9 cellular contexts compared by ENCODE assay signal in the genomic region with DNA sequence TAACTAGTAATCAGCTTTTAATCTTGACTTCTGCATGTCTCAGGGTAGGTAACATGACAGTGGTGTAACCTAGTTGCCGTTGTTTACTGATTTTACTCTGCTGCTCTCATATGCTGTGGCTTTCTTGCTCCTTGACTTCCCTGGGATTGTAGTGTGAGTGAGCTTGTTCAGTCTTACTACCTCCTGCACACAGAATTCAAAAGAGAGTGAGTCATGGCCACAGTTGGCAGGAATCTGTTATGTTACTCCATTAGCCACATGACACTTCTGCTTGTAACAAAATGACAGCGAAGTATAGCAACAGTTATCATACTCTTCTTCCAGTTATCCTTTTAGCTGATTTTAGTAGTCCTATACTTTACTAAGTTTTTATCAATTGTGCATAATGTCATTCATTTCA. TPM values are rescaled to one million over a fixed set of nuclear protein-coding genes. Genes with fewer than 3 reads are reported as not detected.
DNase-seq lines count a peak whose midpoint lies in the region; ATAC-seq, FAIRE-seq and TF ChIP-seq lines count a peak whose summit lies in the region.
"Had no signal": no experiment of that assay in that cellular context is flagged by ENCODE, and none has a peak within 500 bp of the region (broad histone marks: within the 10 kb centered on the region; RNA-seq: fewer than 3 reads in every experiment).

No MANE protein-coding gene starts in this region.

- no peak for TF ChIP-seq CTCF in endothelial cell of umbilical vein (IDR thresholded peaks at IDR 0.05; ENCODE audit: extremely low read depth in 1 of 2, insufficient read depth in 1 of 2, low read depth in 1 of 2, low read length in 2 of 2)

- peak overlapping the region; percentile 39 for H3K4me2 ChIP-seq in endothelial cell of umbilical vein (ENCODE audit: insufficient read depth, low read length)

- POLR2A ChIA-PET in endothelial cell of umbilical vein (lab: Charles Lee) = no interaction called here
- POLR2A ChIA-PET in naive thymus-derived CD4-positive, alpha-beta T cell (lab: Charles Lee) = interaction anchor here (0.6 to 1.2 kb wide), 4 partner anchors 11 to 43 kb away, joined by 3 to 4 read pairs (median 3); no protein-coding TSS in a partner anchor

- peak overlapping the region in 5 of 9 donors; percentile 13 to 82 (median 55) for H3K27ac Mint-ChIP-seq in naive thymus-derived CD4-positive, alpha-beta T cell

- no TSS peak for BruUV-seq in endothelial cell of umbilical vein (replicated peaks; lab: Mats Ljungman, UMichigan)

- CTCF ChIA-PET in endothelial cell of umbilical vein (lab: Charles Lee) = interaction anchor here (0.5 to 2.6 kb wide), 7 partner anchors 11 to 231 kb away, joined by 3 to 10 read pairs (median 6); no protein-coding TSS in a partner anchor
- CTCF ChIA-PET in naive thymus-derived CD4-positive, alpha-beta T cell (lab: Charles Lee) = no interaction called here

- H3K4me3 Mint-ChIP-seq in naive thymus-derived CD4-positive, alpha-beta T cell = peak overlapping the region in 6 of 10 donors; percentile 10 to 54 (median 34)

- H4K20me1 ChIP-seq in endothelial cell of umbilical vein (replicated peaks; ENCODE audit: control insufficient read depth, extremely low read depth, insufficient read depth, low read length) = peaks cover 40% of the 10 kb centered on the region

- H3K9me3 Mint-ChIP-seq in naive thymus-derived CD4-positive, alpha-beta T cell = peaks cover 0 to 1% (median 0%) of the 10 kb centered on the region in 11 donors

- no peak overlapping the region for H3K9ac ChIP-seq in endothelial cell of umbilical vein (replicated peaks; ENCODE audit: extremely low read depth, insufficient read depth, low read length)

- TF ChIP-seq POLR2A in endothelial cell of umbilical vein (IDR thresholded peaks at IDR 0.05; ENCODE audit: low read depth, low read length) = no peak

- peak; percentile 94 for FAIRE-seq in endothelial cell of umbilical vein (lab: Jason Lieb, UNC)

- no peaks in the 10 kb centered on the region for H3K27me3 ChIP-seq in endothelial cell of umbilical vein (ENCODE audit: control insufficient read depth in 2 of 2, insufficient read depth in 2 of 2, low read length in 2 of 2)
- H3K27me3 ChIP-seq in naive thymus-derived CD4-positive, alpha-beta T cell (ENCODE audit: control insufficient read depth in 2 of 2, insufficient read depth in 2 of 2, low read length in 2 of 2) = no peaks in the 10 kb centered on the region

- H3K36me3 ChIP-seq in endothelial cell of umbilical vein (ENCODE audit: control insufficient read depth in 2 of 2, extremely low read depth in 1 of 2, insufficient read depth in 2 of 2, low read length in 2 of 2) = no peaks in the 10 kb centered on the region
- H3K36me3 ChIP-seq in naive thymus-derived CD4-positive, alpha-beta T cell (ENCODE audit: control insufficient read depth in 2 of 3, insufficient read depth in 3 of 3, low read length in 3 of 3) = no peaks in the 10 kb centered on the region

- peaks cover 98% of the 10 kb centered on the region for H3K79me2 ChIP-seq in endothelial cell of umbilical vein (ENCODE audit: control insufficient read depth, insufficient read depth, low read length)

- H3K27me3 Mint-ChIP-seq in naive thymus-derived CD4-positive, alpha-beta T cell = no peaks in the 10 kb centered on the region

- dilution Hi-C loops in endothelial cell of umbilical vein (cut with MboI; ENCODE audit: extremely low pct_ligation_motif_present, low sequenced_read_pairs) = no loop called here

- ATAC-seq in naive thymus-derived CD4-positive, alpha-beta T cell = peak; percentile 59
- ATAC-seq in GM18870 (IDR thresholded peaks at IDR 0.05; ENCODE audit: unreplicated experiment) (no peak), GM21447 (IDR thresholded peaks at IDR 0.05; ENCODE audit: unreplicated experiment) (no peak)

- H3K4me1 Mint-ChIP-seq in naive thymus-derived CD4-positive, alpha-beta T cell = peaks cover 64 to 97% (median 88%) of the 10 kb centered on the region in 7 donors

- no peaks in the 10 kb centered on the region for H3K9me1 ChIP-seq in endothelial cell of umbilical vein (replicated peaks; ENCODE audit: control insufficient read depth, extremely low read depth, insufficient read depth, low read length)

- H3K4me3 ChIP-seq in endothelial cell of umbilical vein (replicated peaks in 1 of 3; ENCODE audit: insufficient read depth in 1 of 3, low read depth in 1 of 3, low read length in 3 of 3) = no peak overlapping the region
- H3K4me3 ChIP-seq in naive thymus-derived CD4-positive, alpha-beta T cell (ENCODE audit: low read length) = no peak overlapping the region

- intact Hi-C loops in endothelial cell of umbilical vein (cut with micrococcal nuclease) = loop anchor here (1.0 kb wide), 1 partner anchor 11 kb away; no protein-coding TSS in a partner anchor
- intact Hi-C loops in naive thymus-derived CD4-positive, alpha-beta T cell (cut with micrococcal nuclease) = no loop called here

- H3K9me3 ChIP-seq in endothelial cell of umbilical vein (replicated peaks; ENCODE audit: control insufficient read depth, insufficient read depth, low read length) = no peaks in the 10 kb centered on the region
- H3K9me3 ChIP-seq in naive thymus-derived CD4-positive, alpha-beta T cell (ENCODE audit: control insufficient read depth in 2 of 3, low read length in 3 of 3) = no peaks in the 10 kb centered on the region

- no peak overlapping the region for H2AFZ ChIP-seq in endothelial cell of umbilical vein (ENCODE audit: low read depth, low read length)

- peaks cover 5 to 25% (median 9%) of the 10 kb centered on the region in 5 donors for H3K36me3 Mint-ChIP-seq in naive thymus-derived CD4-positive, alpha-beta T cell

- H3K4me1 ChIP-seq in endothelial cell of umbilical vein (ENCODE audit: control insufficient read depth, extremely low read depth, insufficient read depth, low read length) = peaks cover 36% of the 10 kb centered on the region
- H3K4me1 ChIP-seq in naive thymus-derived CD4-positive, alpha-beta T cell (ENCODE audit: control insufficient read depth in 2 of 2, insufficient read depth in 2 of 2, low read length in 2 of 2) = peaks cover 12 to 51% of the 10 kb centered on the region in 2 donors

- H3K27ac ChIP-seq in endothelial cell of umbilical vein (ENCODE audit: insufficient read depth, low read depth, low read length) = peak overlapping the region; percentile 47
- H3K27ac ChIP-seq in naive thymus-derived CD4-positive, alpha-beta T cell (ENCODE audit: low read depth, low read length) = no peak overlapping the region

- DNase-seq in COLO829 (ENCODE audit: low spot score) (peak; percentile 82), NCI-H2196 (lab: John Stamatoyannopoulos, UW; ENCODE audit: unreplicated experiment) (peak; percentile 37), endothelial cell of umbilical vein (ENCODE audit: low read depth, low spot score) (peak; percentile 90), COR-L47 (lab: John Stamatoyannopoulos, UW) (no peak), 8988T (no peak)
- no peak for DNase-seq in naive thymus-derived CD4-positive, alpha-beta T cell
- DNase-seq: cerebellar nuclear complex had no signal

TF ChIP-seq in endothelial cell of umbilical vein, 7 proteins besides CTCF, POLR2A, EP300 and RAD21:
- TF ChIP-seq FOS (IDR thresholded peaks at IDR 0.05; ENCODE audit: borderline replicate concordance, insufficient read depth, low read length) (peak; percentile 90), JUN (IDR thresholded peaks at IDR 0.05; ENCODE audit: borderline replicate concordance, insufficient read depth, insufficient read length, low read depth) (peak; percentile 84), GATA2 (IDR thresholded peaks at IDR 0.05; ENCODE audit: insufficient read depth, insufficient read length, low read depth, low read length) (no peak)

RNA-seq across cellular contexts. Expression of a gene that starts 18.8 kb away (rescaled TPM):
- total RNA-seq in endothelial cell of umbilical vein = 62.7 and 74.5 TPM in 2 replicates
- polyA plus RNA-seq in endothelial cell of umbilical vein = 39.3 and 51.5 TPM in 2 replicates
- 28.3 TPM in 2 replicates for polyA plus RNA-seq in endothelial cell of umbilical vein (2011; cell fraction: cytosol; rRNA removed)
- polyA plus RNA-seq in endothelial cell of umbilical vein (2011; cell fraction: nucleus; rRNA removed) = 170 and 189 TPM in 2 replicates
- 24.8 and 33.9 TPM in 2 replicates for polyA plus RNA-seq in endothelial cell of umbilical vein (2012)
- polyA minus RNA-seq in endothelial cell of umbilical vein = 113 and 131 TPM in 2 replicates
- polyA minus RNA-seq in endothelial cell of umbilical vein (2011; cell fraction: cytosol; rRNA and poly(A)+ RNA removed) = 28.0 TPM
- polyA minus RNA-seq in endothelial cell of umbilical vein (2011; cell fraction: nucleus; rRNA and poly(A)+ RNA removed) = 121 and 184 TPM in 2 replicates
- total RNA-seq in naive thymus-derived CD4-positive, alpha-beta T cell = 100 to 1,000 TPM in 1 of 5 experiments, 10 to 100 TPM in 4; 46.9 to 110 (median 77.8) TPM
- polyA plus RNA-seq in naive thymus-derived CD4-positive, alpha-beta T cell = 10 to 100 TPM; 13.4 to 19.8 TPM

Comparison
In these comparisons a context has a peak if more than half of its experiments do, and no peak if none do; other contexts are left out.
1. DNase-seq: peak in COLO829 (single experiment), NCI-H2196 (single experiment) and endothelial cell of umbilical vein (single experiment); none in naive thymus-derived CD4-positive, alpha-beta T cell (0 of 9), COR-L47 (single experiment) and 8988T (single experiment).